In the genomic region with DNA sequence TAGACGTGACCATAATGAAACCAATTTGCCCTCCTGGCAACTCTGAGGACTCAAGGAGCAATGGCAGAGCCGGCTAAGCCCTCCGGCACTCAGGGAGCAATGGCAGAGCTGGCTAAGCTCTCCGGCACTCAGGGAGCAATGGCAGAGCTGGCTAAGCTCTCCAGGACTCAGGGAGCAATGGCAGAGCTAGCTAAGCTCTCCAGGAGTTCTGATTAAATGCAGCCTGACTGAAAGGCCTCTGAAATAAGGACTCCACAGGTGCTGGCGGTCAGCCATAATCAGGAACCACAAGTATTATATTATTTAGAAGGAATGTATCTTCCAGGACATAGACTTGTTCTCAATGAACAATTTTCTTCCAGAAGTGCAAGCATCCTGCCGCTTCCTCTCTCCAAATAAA, we compare ENCODE assay signal across 23 cellular contexts.
DNase-seq lines count a peak whose midpoint lies in the region; ATAC-seq, FAIRE-seq and TF ChIP-seq lines count a peak whose summit lies in the region.
"Had no signal": no experiment of that assay in that cellular context is flagged by ENCODE, and none has a peak within 500 bp of the region (broad histone marks: within the 10 kb centered on the region; RNA-seq: fewer than 3 reads in every experiment).

No MANE protein-coding gene starts in this region.

- no peak overlapping the region for H2BK20ac ChIP-seq in H1 (ENCODE audit: low read length)

- no peak overlapping the region for H3K27ac ChIP-seq in left ventricle myocardium inferior (replicated peaks)
- no peak overlapping the region for H3K27ac ChIP-seq in H1 (ENCODE audit: low read depth, low read length)
- H3K27ac ChIP-seq in upper lobe of right lung: no peak overlapping the region
- H3K27ac ChIP-seq: coronary artery, esophagus squamous epithelium, thyroid gland had no signal

- no peaks in the 10 kb centered on the region for H3K27me3 ChIP-seq in left ventricle myocardium inferior (ENCODE audit: low read depth)
- no peaks in the 10 kb centered on the region for H3K27me3 ChIP-seq in H1 (replicated peaks in 1 of 4; ENCODE audit: control insufficient read depth in 3 of 4, extremely low read depth in 1 of 4, insufficient read depth in 3 of 4, low read length in 3 of 4)
- no peaks in the 10 kb centered on the region for H3K27me3 ChIP-seq in upper lobe of right lung
- H3K27me3 ChIP-seq: esophagus squamous epithelium, thyroid gland had no signal

- no peak overlapping the region for H3K9ac ChIP-seq in H1 (replicated peaks in 1 of 4; ENCODE audit: extremely low read depth in 1 of 4, low read depth in 3 of 4, low read length in 3 of 4)

- no peak overlapping the region for H2BK120ac ChIP-seq in H1 (replicated peaks; ENCODE audit: low read depth, low read length)

- TF ChIP-seq CTCF in left ventricle myocardium inferior (IDR thresholded peaks at IDR 0.05; ENCODE audit: borderline replicate concordance) (no peak), H1 (IDR thresholded peaks at IDR 0.05; ENCODE audit: control extremely low read depth in 1 of 3, insufficient read depth in 1 of 3, low read depth in 1 of 3, low read length in 3 of 3) (no peak), upper lobe of right lung (IDR thresholded peaks at IDR 0.05) (no peak)

- ATAC-seq in Right ventricle myocardium inferior: no peak
- no peak for ATAC-seq in upper lobe of right lung
- no peak for ATAC-seq in HG03097 (IDR thresholded peaks at IDR 0.05; ENCODE audit: low FRiP score, unreplicated experiment)
- ATAC-seq in GM18861 (IDR thresholded peaks at IDR 0.05; ENCODE audit: unreplicated experiment): no peak
- ATAC-seq: activated naive CD8-positive, alpha-beta T cell treated with anti-CD3 and anti-CD28 coated beads, Interleukin-2, amount 50 U/mL, for 24 hours; stimulated activated naive CD8-positive, alpha-beta T cell treated with anti-CD3 and anti-CD28 coated beads, Interleukin-15, amount 100 ng/mL, for 72 hours had no signal

- H3K9me3 ChIP-seq in left ventricle myocardium inferior (replicated peaks) (no peaks in the 10 kb centered on the region), H1 (ENCODE audit: insufficient read depth in 2 of 2, low read depth in 1 of 2, low read length in 1 of 2) (no peaks in the 10 kb centered on the region), upper lobe of right lung (no peaks in the 10 kb centered on the region)
- H3K9me3 ChIP-seq: esophagus squamous epithelium, thyroid gland had no signal

- H3K4me2 ChIP-seq in H1 (ENCODE audit: insufficient read depth in 1 of 2, low read depth in 2 of 2, low read length in 2 of 2): no peak overlapping the region

- H3K14ac ChIP-seq in H1 (ENCODE audit: insufficient read length): no peak overlapping the region

- no peaks in the 10 kb centered on the region for H3K79me1 ChIP-seq in H1 (ENCODE audit: low read depth, low read length)

- H3K4me3 ChIP-seq in left ventricle myocardium inferior: no peak overlapping the region
- H3K4me3 ChIP-seq in H1 (ENCODE audit: extremely low read depth in 1 of 4, insufficient read depth in 2 of 4, low read depth in 3 of 4, low read length in 4 of 4): no peak overlapping the region
- H3K4me3 ChIP-seq in upper lobe of right lung: no peak overlapping the region
- H3K4me3 ChIP-seq: coronary artery, esophagus squamous epithelium, thyroid gland had no signal

- H2BK15ac ChIP-seq in H1 (ENCODE audit: low read length): no peak overlapping the region

- no peak overlapping the region; the same call in 1 of the 2 replicates for H4K8ac ChIP-seq in H1 (ENCODE audit: extremely low read depth, insufficient read depth, low read length)

- H3K56ac ChIP-seq in H1 (replicated peaks; ENCODE audit: insufficient read length, low read depth, low read length): no peak overlapping the region

- CTCF ChIA-PET in H1 (lab: Charles Lee; ENCODE audit: partially characterized antibody): interaction anchor here (0.6 to 3.1 kb wide), 5 partner anchors 10 to 420 kb away, joined by 3 to 19 read pairs (median 5); no protein-coding TSS in a partner anchor

- H3K4me1 ChIP-seq in left ventricle myocardium inferior (peaks cover 16% of the 10 kb centered on the region), H1 (replicated peaks in 1 of 4; ENCODE audit: control insufficient read depth in 3 of 4, insufficient read depth in 4 of 4, low read length in 3 of 4) (peaks cover 0 to 6% (median 0%) of the 10 kb centered on the region in 4 experiments; a peak in 3 of 7 replicates), upper lobe of right lung (no peaks in the 10 kb centered on the region)
- H3K4me1 ChIP-seq: thyroid gland had no signal

- no peak overlapping the region for H3K23ac ChIP-seq in H1 (ENCODE audit: insufficient read length)

- no peak overlapping the region for H2BK12ac ChIP-seq in H1 (ENCODE audit: low read depth, low read length)

- H3K18ac ChIP-seq in H1 (ENCODE audit: extremely low read depth, low read length): no peak overlapping the region

- intact Hi-C loops in Right ventricle myocardium inferior (cut with DNase I): no loop called here
- intact Hi-C loops in left ventricle myocardium inferior (cut with micrococcal nuclease): no loop called here
- intact Hi-C loops in upper lobe of right lung (cut with DNase I): no loop called here

- DNase-seq in Right ventricle myocardium inferior (ENCODE audit: missing footprints) (peak; percentile 27), left ventricle myocardium inferior (no peak), NCI-H226 (peak; percentile 35), H1 (ENCODE audit: low read depth in 1 of 2, low spot score in 2 of 2) (no peak), urothelium cell line (ENCODE audit: low spot score) (peak; percentile 32), upper lobe of right lung (no peak)
- DNase-seq: activated B cell treated with CpG ODN at 0.5 μM for 24 hours; activated CD4-positive, alpha-beta memory T cell treated with anti-CD3 and anti-CD28 coated beads, Interleukin-2, amount 10 ng/mL, durations not matched to agents 7 days and 5 days; activated naive CD8-positive, alpha-beta T cell treated with anti-CD3 and anti-CD28 coated beads, Interleukin-2, amount 50 U/mL, for 24 hours; esophagus squamous epithelium; H7; NCI-H2171 treated with DMSO at 0.1 percent for 48 hours; NCI-H774; stimulated activated naive CD8-positive, alpha-beta T cell treated with anti-CD3 and anti-CD28 coated beads, Interleukin-15, amount 100 ng/mL, for 72 hours; SW 1271; thyroid gland had no signal

- no peak for TF ChIP-seq EP300 in H1 (IDR thresholded peaks at IDR 0.05; ENCODE audit: borderline replicate concordance in 1 of 2, low read depth in 2 of 2, low read length in 2 of 2)

- no peak for TF ChIP-seq POLR2A in H1 (IDR thresholded peaks at IDR 0.05; ENCODE audit: control extremely low read depth in 1 of 2, low read depth in 2 of 2, low read length in 2 of 2)

- no peaks in the 10 kb centered on the region for H4K20me1 ChIP-seq in H1 (replicated peaks in 1 of 2; ENCODE audit: control insufficient read depth in 1 of 2, insufficient read depth in 2 of 2, low read length in 2 of 2)

- H2AFZ ChIP-seq in H1 (ENCODE audit: low read length): no peak overlapping the region

- H3K23me2 ChIP-seq in H1 (ENCODE audit: low read depth, low read length): no peaks in the 10 kb centered on the region

- H3K36me3 ChIP-seq in left ventricle myocardium inferior (no peaks in the 10 kb centered on the region), H1 (ENCODE audit: control insufficient read depth in 2 of 4, insufficient read depth in 4 of 4, low read length in 3 of 4) (no peaks in the 10 kb centered on the region), upper lobe of right lung (no peaks in the 10 kb centered on the region)
- H3K36me3 ChIP-seq: esophagus squamous epithelium, thyroid gland had no signal

- no peak overlapping the region for H3K4ac ChIP-seq in H1 (replicated peaks; ENCODE audit: insufficient read length, low read depth, low read length)

- H2AK5ac ChIP-seq in H1 (ENCODE audit: low read depth, low read length): no peak overlapping the region

- POLR2A ChIA-PET in H1 (lab: Charles Lee; ENCODE audit: partially characterized antibody): interaction anchor here (0.9 to 1.0 kb wide), 2 partner anchors 9 to 79 kb away, joined by 3 read pairs; no protein-coding TSS in a partner anchor

- no peak overlapping the region for H4K91ac ChIP-seq in H1 (replicated peaks; ENCODE audit: insufficient read length, low read length)

- WGBS in H1 (ENCODE audit: extremely low coverage in 1 of 2, insufficient coverage in 1 of 2, insufficient read length in 1 of 2, insufficient replicate concordance in 2 of 2, low coverage in 1 of 2, low lambda C conversion rate in 2 of 2, missing lambda C conversion rate in 1 of 2), 2 experiments: 93% methylated on average over 6 of the region's 6 CpGs; no CpG with 5 or more reads in 1 of the 2 experiments

- H4K5ac ChIP-seq in H1 (ENCODE audit: insufficient read length, low read depth, low read length): no peak overlapping the region

- TF ChIP-seq RAD21 in H1 (IDR thresholded peaks at IDR 0.05 in 1 of 2, conservative IDR thresholded peaks at IDR 0.05 in 1 of 2; ENCODE audit: low read depth in 2 of 2, low read length in 2 of 2): no peak

- no peak overlapping the region for H2BK5ac ChIP-seq in H1 (ENCODE audit: low read depth, low read length)

- FAIRE-seq in H1 (lab: Jason Lieb, UNC) (no peak), urothelium cell line (lab: Jason Lieb, UNC) (no peak)
- FAIRE-seq: bronchial epithelial cell, D721Med, GM12892, keratinocyte had no signal

- no peaks in the 10 kb centered on the region for H3K79me2 ChIP-seq in H1 (ENCODE audit: control insufficient read depth in 1 of 2, insufficient read depth in 2 of 2, low read length in 2 of 2)

TF ChIP-seq in H1, 55 proteins besides CTCF, POLR2A, EP300 and RAD21:
- TF ChIP-seq HDAC2 (IDR thresholded peaks at IDR 0.05; ENCODE audit: borderline replicate concordance in 1 of 2, low read depth in 2 of 2, low read length in 2 of 2) (no peak), YY1 (IDR thresholded peaks at IDR 0.05; ENCODE audit: low read depth, low read length) (peak; percentile 70), RFX5 (IDR thresholded peaks at IDR 0.05; ENCODE audit: borderline replicate concordance, low read depth, low read length) (no peak)
- TF ChIP-seq, protein P1, sequence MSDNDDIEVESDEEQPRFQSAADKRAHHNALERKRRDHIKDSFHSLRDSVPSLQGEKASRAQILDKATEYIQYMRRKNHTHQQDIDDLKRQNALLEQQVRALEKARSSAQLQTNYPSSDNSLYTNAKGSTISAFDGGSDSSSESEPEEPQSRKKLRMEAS (IDR thresholded peaks at IDR 0.05): no peak

Comparison
In these comparisons a context has a peak if more than half of its experiments do, and no peak if none do; other contexts are left out.
1. DNase-seq: peak in Right ventricle myocardium inferior (single experiment), NCI-H226 (single experiment) and urothelium cell line (single experiment); none in left ventricle myocardium inferior (single experiment), H1 (0 of 2) and upper lobe of right lung (single experiment).